Comparison of ENCODE assay signal across 30 cellular contexts in genomic region chr12:114912811-114913210, GRCh38.
"Had no signal": no experiment of that assay in that cellular context is flagged by ENCODE, and none has a peak within 500 bp of the region (broad histone marks: within the 10 kb centered on the region; RNA-seq: fewer than 3 reads in every experiment).

No MANE protein-coding gene starts in this region.

- H3K4me3 ChIP-seq: adrenal gland, ascending aorta, body of pancreas, breast epithelium, cardiac muscle cell had no signal

- DNase-seq: activated effector memory CD4-positive, alpha-beta T cell treated with anti-CD3 and anti-CD28 coated beads, Interleukin-2, amount 50 U/mL, for 16 hours; activated effector memory CD4-positive, alpha-beta T cell treated with Interleukin-2 at 50 U/mL for 16 hours; activated gamma-delta T cell; activated gamma-delta T cell treated with Interleukin-2 at 50 U/mL for 16 hours; activated naive CD4-positive, alpha-beta T cell; activated naive CD4-positive, alpha-beta T cell treated with anti-CD3 and anti-CD28 coated beads for 36 hours; activated naive CD4-positive, alpha-beta T cell treated with anti-CD3 and anti-CD28 coated beads, Interleukin-2, amount 10 ng/mL, durations not matched to agents 7 days and 5 days; activated naive CD4-positive, alpha-beta T cell treated with anti-CD3 and anti-CD28 coated beads, Interleukin-2, amount 50 U/mL, for 16 hours; activated naive CD4-positive, alpha-beta T cell treated with Interleukin-2 at 50 U/mL for 16 hours; activated naive CD8-positive, alpha-beta T cell treated with anti-CD3 and anti-CD28 coated beads for 36 hours; activated naive CD8-positive, alpha-beta T cell treated with anti-CD3 and anti-CD28 coated beads, Interleukin-2, amount 10 ng/mL, durations not matched to agents 7 days and 5 days; activated naive CD8-positive, alpha-beta T cell treated with anti-CD3 and anti-CD28 coated beads, Interleukin-2, amount 50 U/mL, for 24 hours; activated T-cell treated with anti-CD3 and anti-CD28 coated beads, Interleukin-2, amount 50 U/mL, for 1 hour; activated T-cell treated with anti-CD3 and anti-CD28 coated beads, Interleukin-2, amount 50 U/mL, for 24 hours; activated T-cell treated with anti-CD3 and anti-CD28 coated beads, Interleukin-2, amount 50 U/mL, for 4 hours; activated T-cell treated with anti-CD3 and anti-CD28 coated beads, Interleukin-2, amount 50 U/mL, for 48 hours; activated T-cell treated with anti-CD3 and anti-CD28 coated beads, Interleukin-2, amount 50 U/mL, for 72 hours; adrenal gland; amniotic stem cell; amygdala; anterior cingulate cortex; aorta; body of pancreas; brain microvascular endothelial cell; caudate nucleus; central memory CD4-positive, alpha-beta T cell; cerebellar nuclear complex had no signal

- H3K4me1 ChIP-seq: ascending aorta, body of pancreas, breast epithelium had no signal

- H3K9me3 ChIP-seq: adrenal gland, ascending aorta, body of pancreas, breast epithelium had no signal

- H3K36me3 ChIP-seq: adrenal gland, ascending aorta, brain microvascular endothelial cell, breast epithelium, cardiac muscle cell had no signal

- H3K27ac ChIP-seq: ascending aorta, body of pancreas, brain microvascular endothelial cell, breast epithelium, cardiac muscle cell had no signal
